ENCODE assay signal across 22 cellular contexts in genomic region chr1:114328505-114328904, GRCh38.
DNase-seq lines count a peak whose midpoint lies in the region; ATAC-seq lines count a peak whose summit lies in the region.
"Had no signal": no experiment of that assay in that cellular context is flagged by ENCODE, and none has a peak within 500 bp of the region (broad histone marks: within the 10 kb centered on the region; RNA-seq: fewer than 3 reads in every experiment).

No MANE protein-coding gene starts in this region.

- no peak overlapping the region for H3K4me3 ChIP-seq in Jurkat, Clone E6-1 (ENCODE audit: low read length)
- H3K4me3 ChIP-seq: BLaER1 treated with 17β-estradiol and CSF1 and Interleukin-3, amounts not matched to agents 10 nM and 100 nM; K562; MG63; PC-9 had no signal

- DNase-seq in NCI-H82 (lab: John Stamatoyannopoulos, UW) (peak; percentile 60), NCI-H82 treated with DMSO at 0.1 percent for 48 hours (lab: John Stamatoyannopoulos, UW; ENCODE audit: unreplicated experiment) (no peak), NCI-H524 (lab: John Stamatoyannopoulos, UW) (peak; percentile 42 to 87), myocyte (ENCODE audit: low read depth) (peak; percentile 49), dedifferentiated amniotic fluid mesenchymal stem cell (ENCODE audit: extremely low spot score) (no peak)
- peak; percentile 85 for DNase-seq in Jurkat, Clone E6-1 (ENCODE audit: low read depth, low spot score)
- DNase-seq in stimulated activated naive CD8-positive, alpha-beta T cell treated with anti-CD3 and anti-CD28 coated beads, Interleukin-15, Interleukin-2, amounts not matched to agents 100 U/mL and 50 U/mL, for 24 hours, result no peak
- DNase-seq: 8988T, H7, MG63, NCI-H146, NCI-H2081, NCI-H510A, NCI-H774, RPMI8226, SIG-M5, T-cell had no signal

- no peak for ATAC-seq in stimulated activated naive CD8-positive, alpha-beta T cell treated with anti-CD3 and anti-CD28 coated beads, Interleukin-15, Interleukin-2, amounts not matched to agents 100 U/mL and 50 U/mL, for 24 hours
- no peak for ATAC-seq in HG02763 (IDR thresholded peaks at IDR 0.05; ENCODE audit: unreplicated experiment)
- ATAC-seq: K562, SK-N-SH treated with all-trans-retinoic acid at 6 μM for 48 hours, T-cell had no signal

Comparison
In these comparisons a context has a peak if more than half of its experiments do, and no peak if none do; other contexts are left out.
1. DNase-seq: peak in NCI-H82 (single experiment), Jurkat, Clone E6-1 (single experiment), NCI-H524 (2 of 2) and myocyte (single experiment); none in NCI-H82 treated with DMSO at 0.1 percent for 48 hours (single experiment), stimulated activated naive CD8-positive, alpha-beta T cell treated with anti-CD3 and anti-CD28 coated beads, Interleukin-15, Interleukin-2, amounts not matched to agents 100 U/mL and 50 U/mL, for 24 hours (single experiment) and dedifferentiated amniotic fluid mesenchymal stem cell (single experiment).